19 cellular contexts compared by ENCODE assay signal in the genomic region with DNA sequence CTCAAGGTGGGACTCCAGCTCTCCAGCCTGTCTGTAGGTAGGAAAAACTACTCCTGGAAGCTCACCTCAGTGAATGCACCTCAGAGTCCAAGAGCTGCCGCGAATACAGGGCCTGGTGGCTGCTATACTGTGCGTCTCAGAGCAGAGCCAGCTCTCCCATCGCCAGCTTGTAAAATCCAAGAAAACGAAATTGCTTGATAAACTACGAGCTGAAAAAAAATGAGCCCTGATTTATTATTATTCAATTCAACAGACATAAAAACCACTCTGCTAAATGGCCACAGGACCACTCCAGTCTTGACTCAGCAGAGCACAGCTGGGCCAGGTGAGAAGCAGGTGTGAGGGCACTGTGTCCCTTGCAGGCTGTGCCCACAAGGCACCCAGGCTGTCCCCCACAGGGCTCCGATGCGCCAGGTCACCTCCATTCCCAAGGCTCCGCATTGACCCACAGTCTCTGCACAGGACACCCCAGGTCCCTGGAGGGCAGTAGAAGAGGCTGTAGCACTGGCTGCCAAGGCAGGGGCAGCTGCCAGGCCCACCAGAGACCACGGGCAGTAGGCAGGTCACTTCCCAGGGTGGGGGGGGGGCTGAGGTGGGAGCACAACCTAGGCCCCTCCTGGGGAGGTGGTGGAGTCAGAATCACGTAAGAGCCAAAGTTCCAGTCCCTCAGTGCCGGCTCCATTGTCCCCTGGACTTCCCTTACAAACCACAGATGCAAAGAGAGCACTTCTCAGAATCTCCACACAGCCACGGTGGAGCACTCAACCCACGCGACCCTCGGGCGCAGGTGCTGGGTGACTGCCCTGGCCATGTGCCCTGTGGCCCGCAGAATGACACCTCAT.
DNase-seq lines count a peak whose midpoint lies in the region; ATAC-seq and TF ChIP-seq lines count a peak whose summit lies in the region.
"Had no signal": no experiment of that assay in that cellular context is flagged by ENCODE, and none has a peak within 500 bp of the region (broad histone marks: within the 10 kb centered on the region; RNA-seq: fewer than 3 reads in every experiment).

No MANE protein-coding gene starts in this region.

- intact Hi-C loops in cardiac septum (cut with DNase I) (no loop called here), left cardiac atrium (cut with DNase I) (no loop called here), mucosa of descending colon (cut with DNase I, micrococcal nuclease) (no loop called here)

- no peaks in the 10 kb centered on the region for H3K4me1 ChIP-seq in mucosa of descending colon (ENCODE audit: low read depth)

- DNase-seq in cardiac septum (ENCODE audit: low spot score) (peak; percentile 31), left cardiac atrium (no peak), coronary artery (ENCODE audit: low spot score) (peak; percentile 68), mucosa of descending colon (no peak), MV-4-11 (lab: John Stamatoyannopoulos, UW) (no peak), erythroblast (lab: John Stamatoyannopoulos, UW) (no peak)
- DNase-seq: ACHN, AML-193, DMS 273 treated with DMSO at 0.1 percent for 48 hours, GDM1, GM23248, KG1, NCI-H1048, NCI-H146, NCI-H2081, NCI-H748 treated with DMSO at 0.1 percent for 48 hours, PC-3 had no signal

- H3K9me3 ChIP-seq in mucosa of descending colon: no peaks in the 10 kb centered on the region

- TF ChIP-seq CTCF in coronary artery (IDR thresholded peaks at IDR 0.05) (no peak), mucosa of descending colon (IDR thresholded peaks at IDR 0.05) (no peak)

- no peak overlapping the region for H3K4me3 ChIP-seq in coronary artery
- no peak overlapping the region for H3K4me3 ChIP-seq in mucosa of descending colon
- H3K4me3 ChIP-seq: GM12878, GM23248 had no signal

- TF ChIP-seq POLR2A in erythroblast (IDR thresholded peaks at IDR 0.05; ENCODE audit: low read length): no peak

- H3K27ac ChIP-seq in coronary artery: no peak overlapping the region
- H3K27ac ChIP-seq: GM23248 had no signal

- ATAC-seq in left cardiac atrium: no peak
- ATAC-seq in mucosa of descending colon: peak; percentile 12
- no peak for ATAC-seq in HG03378 (IDR thresholded peaks at IDR 0.05; ENCODE audit: unreplicated experiment)
- ATAC-seq: GM12878, PC-3 had no signal

- H3K36me3 ChIP-seq in mucosa of descending colon (ENCODE audit: low read depth): no peaks in the 10 kb centered on the region

Comparison
In these comparisons a context has a peak if more than half of its experiments do, and no peak if none do; other contexts are left out.
1. DNase-seq: peak in cardiac septum (single experiment) and coronary artery (single experiment); none in left cardiac atrium (single experiment), mucosa of descending colon (0 of 3), MV-4-11 (single experiment) and erythroblast (0 of 2).